ENCODE assay signal across 19 cellular contexts in genomic region chr2:240300261-240300821, GRCh38.
DNase-seq lines count a peak whose midpoint lies in the region; ATAC-seq and TF ChIP-seq lines count a peak whose summit lies in the region.
"Had no signal": no experiment of that assay in that cellular context is flagged by ENCODE, and none has a peak within 500 bp of the region (broad histone marks: within the 10 kb centered on the region; RNA-seq: fewer than 3 reads in every experiment).

No MANE protein-coding gene starts in this region.

- no peak overlapping the region for H3K4me3 ChIP-seq in esophagus muscularis mucosa
- no peak overlapping the region for H3K4me3 ChIP-seq in spleen
- H3K4me3 ChIP-seq: MG63, smooth muscle cell, testis had no signal

- H3K9me3 ChIP-seq in esophagus muscularis mucosa, result no peaks in the 10 kb centered on the region
- no peaks in the 10 kb centered on the region for H3K9me3 ChIP-seq in spleen
- H3K9me3 ChIP-seq: MG63, testis had no signal

- TF ChIP-seq POLR2A in esophagus muscularis mucosa (IDR thresholded peaks at IDR 0.05; ENCODE audit: low read depth) (no peak), spleen (IDR thresholded peaks at IDR 0.05) (no peak)

- H3K27ac Mint-ChIP-seq in activated CD4-positive, alpha-beta memory T cell treated with anti-CD3 and anti-CD28 coated beads, Interleukin-2, amount 10 ng/mL, durations not matched to agents 7 days and 5 days, result no peak overlapping the region
- no peak overlapping the region for H3K27ac Mint-ChIP-seq in activated CD4-positive, alpha-beta memory T cell treated with anti-CD3 and anti-CD28 coated beads for 36 hours
- H3K27ac Mint-ChIP-seq in effector memory CD8-positive, alpha-beta T cell, result no peak overlapping the region

- DNase-seq in activated CD4-positive, alpha-beta memory T cell treated with anti-CD3 and anti-CD28 coated beads, Interleukin-2, amount 10 ng/mL, durations not matched to agents 7 days and 5 days, result peak; percentile 7
- DNase-seq in activated CD4-positive, alpha-beta memory T cell treated with anti-CD3 and anti-CD28 coated beads for 36 hours, result no peak
- DNase-seq in NCI-H2107 treated with DMSO at 0.1 percent for 48 hours (lab: John Stamatoyannopoulos, UW; ENCODE audit: unreplicated experiment) (peak; percentile 47), esophagus muscularis mucosa (ENCODE audit: extremely low spot score) (peak; percentile 57), spleen (peak; percentile 59)
- DNase-seq in effector memory CD8-positive, alpha-beta T cell, result no peak
- DNase-seq: activated naive CD4-positive, alpha-beta T cell; dermis blood vessel endothelial cell; erythroblast; left ventricle myocardium superior; MG63; NCI-H1694; testis had no signal

- no peak for ATAC-seq in HG03159 (IDR thresholded peaks at IDR 0.05; ENCODE audit: unreplicated experiment)
- ATAC-seq in HG02610 (IDR thresholded peaks at IDR 0.05; ENCODE audit: unreplicated experiment), result no peak
- ATAC-seq in effector memory CD8-positive, alpha-beta T cell (replicated peaks), result no peak
- ATAC-seq: HCT116, HepG2, left ventricle myocardium superior had no signal

- H3K36me3 ChIP-seq in esophagus muscularis mucosa (no peaks in the 10 kb centered on the region), spleen (no peaks in the 10 kb centered on the region)
- H3K36me3 ChIP-seq: MG63 had no signal

- CTCF ChIA-PET in activated CD4-positive, alpha-beta memory T cell treated with anti-CD3 and anti-CD28 coated beads, Interleukin-2, amount 10 ng/mL, durations not matched to agents 7 days and 5 days (lab: Charles Lee), result interaction anchor here (1.2 kb wide), 1 partner anchor 19 kb away, joined by 3 read pairs; no protein-coding TSS in a partner anchor
- CTCF ChIA-PET in activated CD4-positive, alpha-beta memory T cell treated with anti-CD3 and anti-CD28 coated beads for 36 hours (lab: Charles Lee), result interaction anchor here (0.6 kb wide), 1 partner anchor 17 kb away, joined by 3 read pairs; no protein-coding TSS in a partner anchor

- peaks cover 2% of the 10 kb centered on the region for H3K27me3 Mint-ChIP-seq in activated CD4-positive, alpha-beta memory T cell treated with anti-CD3 and anti-CD28 coated beads, Interleukin-2, amount 10 ng/mL, durations not matched to agents 7 days and 5 days
- H3K27me3 Mint-ChIP-seq in activated CD4-positive, alpha-beta memory T cell treated with anti-CD3 and anti-CD28 coated beads for 36 hours, result peaks cover 21% of the 10 kb centered on the region
- H3K27me3 Mint-ChIP-seq in effector memory CD8-positive, alpha-beta T cell, result peaks cover 27 to 80% of the 10 kb centered on the region in 2 donors

- H3K4me1 ChIP-seq in esophagus muscularis mucosa (peaks cover 0 to 8% (median 0%) of the 10 kb centered on the region in 4 donors), spleen (no peaks in the 10 kb centered on the region)
- H3K4me1 ChIP-seq: testis had no signal

- intact Hi-C loops in activated CD4-positive, alpha-beta memory T cell treated with anti-CD3 and anti-CD28 coated beads for 36 hours (cut with micrococcal nuclease), result no loop called here
- intact Hi-C loops in esophagus muscularis mucosa (cut with DNase I) (no loop called here), spleen (cut with DNase I; ENCODE audit: low total_unique reads) (no loop called here)

- H3K27ac ChIP-seq in esophagus muscularis mucosa (replicated peaks in 1 of 4), result no peak overlapping the region
- no peak overlapping the region for H3K27ac ChIP-seq in spleen
- H3K27ac ChIP-seq: C4-2B, testis had no signal

- no peaks in the 10 kb centered on the region for H3K4me1 Mint-ChIP-seq in activated CD4-positive, alpha-beta memory T cell treated with anti-CD3 and anti-CD28 coated beads, Interleukin-2, amount 10 ng/mL, durations not matched to agents 7 days and 5 days
- H3K4me1 Mint-ChIP-seq in activated CD4-positive, alpha-beta memory T cell treated with anti-CD3 and anti-CD28 coated beads for 36 hours (ENCODE audit: low read depth), result no peaks in the 10 kb centered on the region
- H3K4me1 Mint-ChIP-seq in effector memory CD8-positive, alpha-beta T cell (ENCODE audit: low read depth in 2 of 2), result no peaks in the 10 kb centered on the region

- H3K27me3 ChIP-seq in esophagus muscularis mucosa (peaks cover 0 to 8% (median 0%) of the 10 kb centered on the region in 4 donors), spleen (replicated peaks in 1 of 7) (peaks cover 0 to 34% (median 0%) of the 10 kb centered on the region in 7 donors)
- H3K27me3 ChIP-seq: MG63, testis had no signal

- H3K4me3 Mint-ChIP-seq in activated CD4-positive, alpha-beta memory T cell treated with anti-CD3 and anti-CD28 coated beads, Interleukin-2, amount 10 ng/mL, durations not matched to agents 7 days and 5 days, result no peak overlapping the region
- H3K4me3 Mint-ChIP-seq in activated CD4-positive, alpha-beta memory T cell treated with anti-CD3 and anti-CD28 coated beads for 36 hours, result no peak overlapping the region
- no peak overlapping the region for H3K4me3 Mint-ChIP-seq in effector memory CD8-positive, alpha-beta T cell

- no peaks in the 10 kb centered on the region for H3K36me3 Mint-ChIP-seq in activated CD4-positive, alpha-beta memory T cell treated with anti-CD3 and anti-CD28 coated beads, Interleukin-2, amount 10 ng/mL, durations not matched to agents 7 days and 5 days (ENCODE audit: low read depth)
- no peaks in the 10 kb centered on the region for H3K36me3 Mint-ChIP-seq in activated CD4-positive, alpha-beta memory T cell treated with anti-CD3 and anti-CD28 coated beads for 36 hours
- H3K36me3 Mint-ChIP-seq in effector memory CD8-positive, alpha-beta T cell (ENCODE audit: insufficient read depth), result peaks cover 3% of the 10 kb centered on the region

- no peak for TF ChIP-seq EP300 in esophagus muscularis mucosa (IDR thresholded peaks at IDR 0.05)

- TF ChIP-seq CTCF in esophagus muscularis mucosa (IDR thresholded peaks at IDR 0.05), result no peak
- no peak for TF ChIP-seq CTCF in spleen (IDR thresholded peaks at IDR 0.05 in 8 of 11, conservative IDR thresholded peaks at IDR 0.05 in 3 of 11)

- H3K9me3 Mint-ChIP-seq in activated CD4-positive, alpha-beta memory T cell treated with anti-CD3 and anti-CD28 coated beads, Interleukin-2, amount 10 ng/mL, durations not matched to agents 7 days and 5 days, result no peaks in the 10 kb centered on the region
- no peaks in the 10 kb centered on the region for H3K9me3 Mint-ChIP-seq in activated CD4-positive, alpha-beta memory T cell treated with anti-CD3 and anti-CD28 coated beads for 36 hours
- no peaks in the 10 kb centered on the region for H3K9me3 Mint-ChIP-seq in effector memory CD8-positive, alpha-beta T cell

- POLR2A ChIA-PET in activated CD4-positive, alpha-beta memory T cell treated with anti-CD3 and anti-CD28 coated beads, Interleukin-2, amount 10 ng/mL, durations not matched to agents 7 days and 5 days (lab: Charles Lee), result no interaction called here
- POLR2A ChIA-PET in activated CD4-positive, alpha-beta memory T cell treated with anti-CD3 and anti-CD28 coated beads for 36 hours (lab: Charles Lee), result no interaction called here

- WGBS in esophagus muscularis mucosa, result 50% methylated on average over 1 of the region's 11 CpGs
- 58 to 71% (median 66%) methylated on average over 9 to 11 of the region's 11 CpGs for WGBS in spleen, 5 donors

Comparison
In these comparisons a context has a peak if more than half of its experiments do, and no peak if none do; other contexts are left out.
1. DNase-seq: peak in activated CD4-positive, alpha-beta memory T cell treated with anti-CD3 and anti-CD28 coated beads, Interleukin-2, amount 10 ng/mL, durations not matched to agents 7 days and 5 days (single experiment), NCI-H2107 treated with DMSO at 0.1 percent for 48 hours (single experiment), esophagus muscularis mucosa (single experiment) and spleen (single experiment); none in activated CD4-positive, alpha-beta memory T cell treated with anti-CD3 and anti-CD28 coated beads for 36 hours (single experiment) and effector memory CD8-positive, alpha-beta T cell (0 of 3).